In genomic region chr22:36998620-36999351, GRCh38 we compare ENCODE assay signal across 11 cellular contexts. TPM values are rescaled to one million over a fixed set of nuclear protein-coding genes. Genes with fewer than 3 reads are reported as not detected.
DNase-seq lines count a peak whose midpoint lies in the region; ATAC-seq, FAIRE-seq and TF ChIP-seq lines count a peak whose summit lies in the region.
"Had no signal": no experiment of that assay in that cellular context is flagged by ENCODE, and none has a peak within 500 bp of the region (broad histone marks: within the 10 kb centered on the region; RNA-seq: fewer than 3 reads in every experiment).

No MANE protein-coding gene starts in this region.

- H2BK120ac ChIP-seq in mesenchymal stem cell (ENCODE audit: low read depth, low read length): no peak overlapping the region

- H2BK5ac ChIP-seq in mesenchymal stem cell (ENCODE audit: low read depth, low read length, poor library complexity, severe bottlenecking): no peak overlapping the region

- TF ChIP-seq CTCF in K562 (IDR thresholded peaks at IDR 0.05 in 2 of 3, conservative IDR thresholded peaks at IDR 0.05 in 1 of 3; ENCODE audit: insufficient read depth in 2 of 3, low read depth in 1 of 3, low read length in 3 of 3): peak; percentile 35 to 37 (median 37); a peak in 4 of 6 replicates
- no peak for TF ChIP-seq CTCF in omental fat pad (IDR thresholded peaks at IDR 0.05)
- no peak for TF ChIP-seq CTCF in coronary artery (IDR thresholded peaks at IDR 0.05)

- no peak overlapping the region for H2BK12ac ChIP-seq in mesenchymal stem cell (ENCODE audit: low read length in 2 of 2)

- no peaks in the 10 kb centered on the region; a peak in 1 of 5 replicates for H3K27me3 ChIP-seq in K562 (ENCODE audit: control insufficient read depth in 2 of 2, insufficient read depth in 2 of 2, low read length in 2 of 2)
- H3K27me3 ChIP-seq in mesenchymal stem cell (ENCODE audit: control insufficient read depth in 1 of 2, insufficient read depth in 1 of 2, low read length in 2 of 2): peaks cover 49 to 68% of the 10 kb centered on the region in 2 experiments

- ATAC-seq in K562: peak; percentile 81
- no peak for ATAC-seq in omental fat pad (ENCODE audit: low FRiP score)
- no peak for ATAC-seq in GM21717 (IDR thresholded peaks at IDR 0.05; ENCODE audit: unreplicated experiment)

- no peak overlapping the region for H3K27ac ChIP-seq in K562 (ENCODE audit: extremely low read depth, low read depth, low read length)
- H3K27ac ChIP-seq in mesenchymal stem cell (ENCODE audit: low read length, poor library complexity, severe bottlenecking): no peak overlapping the region
- no peak overlapping the region for H3K27ac ChIP-seq in coronary artery

- no peak overlapping the region for H3K4ac ChIP-seq in mesenchymal stem cell (ENCODE audit: low read depth in 1 of 2, low read length in 2 of 2)

- H2BK15ac ChIP-seq in mesenchymal stem cell (ENCODE audit: low read depth, poor library complexity, severe bottlenecking): no peak overlapping the region

- H2AFZ ChIP-seq in K562 (ENCODE audit: low read depth, low read length): peak overlapping the region; percentile 72
- no peak overlapping the region for H2AFZ ChIP-seq in mesenchymal stem cell (ENCODE audit: low read depth, low read length)

- H3K79me2 ChIP-seq in K562 (ENCODE audit: control insufficient read depth, insufficient read depth, low read length): no peaks in the 10 kb centered on the region

- TF ChIP-seq POLR2A in K562 (conservative IDR thresholded peaks at IDR 0.05): no peak

- TF ChIP-seq EP300 in K562 (IDR thresholded peaks at IDR 0.05; ENCODE audit: low read length): no peak

- H3K9me3 ChIP-seq in K562 (replicated peaks; ENCODE audit: control insufficient read depth, insufficient read depth, low read depth, low read length) (no peaks in the 10 kb centered on the region), mesenchymal stem cell (ENCODE audit: control insufficient read depth, low read length) (no peaks in the 10 kb centered on the region)

- H3K79me1 ChIP-seq in mesenchymal stem cell (replicated peaks; ENCODE audit: low read length, poor library complexity, severe bottlenecking): no peaks in the 10 kb centered on the region

- H3K9me1 ChIP-seq in K562 (ENCODE audit: control insufficient read depth, insufficient read depth, low read length): no peaks in the 10 kb centered on the region

- H3K9ac ChIP-seq in K562 (ENCODE audit: insufficient read depth in 1 of 2, low read depth in 2 of 2, low read length in 2 of 2) (no peak overlapping the region), mesenchymal stem cell (ENCODE audit: low read length) (no peak overlapping the region)

- TF ChIP-seq RAD21 in K562 (CRISPR knock-in tag; conservative IDR thresholded peaks at IDR 0.05 in 1 of 2, IDR thresholded peaks at IDR 0.05 in 1 of 2): no peak

- H3K14ac ChIP-seq in mesenchymal stem cell (ENCODE audit: low read length in 2 of 2): no peak overlapping the region

- H3K18ac ChIP-seq in mesenchymal stem cell (ENCODE audit: low read depth in 1 of 2, low read length in 2 of 2): no peak overlapping the region

- 34% methylated on average over 7 of the region's 9 CpGs for WGBS in K562 (ENCODE audit: insufficient coverage, low coverage, missing lambda C conversion rate)
- 60% methylated on average over 9 of the region's 9 CpGs for WGBS in mesenchymal stem cell

- intact Hi-C loops in K562 (cut with micrococcal nuclease): no loop called here

- FAIRE-seq in K562 (lab: Jason Lieb, UNC): no peak

- no peak overlapping the region for H4K91ac ChIP-seq in mesenchymal stem cell (ENCODE audit: low read length)

- in situ Hi-C loops in K562 (cut with MboI): no loop called here

- H4K8ac ChIP-seq in mesenchymal stem cell (ENCODE audit: low read length): no peak overlapping the region

- POLR2A ChIA-PET in K562 (lab: Yijun Ruan, JAX): interaction anchor here (0.8 to 1.3 kb wide), 4 partner anchors 11 to 17 kb away, joined by 3 read pairs; no protein-coding TSS in a partner anchor

- H4K20me1 ChIP-seq in K562 (replicated peaks; ENCODE audit: control insufficient read depth, insufficient read depth, low read length): no peaks in the 10 kb centered on the region

- H3K4me1 ChIP-seq in K562 (replicated peaks in 1 of 2; ENCODE audit: control insufficient read depth in 2 of 2, insufficient read depth in 2 of 2, low read length in 2 of 2): peaks cover 2 to 8% of the 10 kb centered on the region in 2 experiments; a peak in 3 of 5 replicates
- H3K4me1 ChIP-seq in mesenchymal stem cell (ENCODE audit: control insufficient read depth, insufficient read depth, low read depth, low read length): no peaks in the 10 kb centered on the region

- DNase-seq in DMS 273 (lab: John Stamatoyannopoulos, UW; ENCODE audit: unreplicated experiment) (peak; percentile 8), DMS 273 treated with DMSO at 0.1 percent for 48 hours (lab: John Stamatoyannopoulos, UW) (no peak), LHCN-M2 (ENCODE audit: low read depth) (peak; percentile 22), K562 (ENCODE audit: extremely low read depth in 1 of 4, low spot score in 3 of 4) (no peak), omental fat pad (ENCODE audit: low spot score) (peak; percentile 15), mesenchymal stem cell (no peak), coronary artery (ENCODE audit: low spot score) (no peak)
- DNase-seq: 8988T, left ventricle myocardium superior, NCI-H2081 treated with DMSO at 0.1 percent for 48 hours had no signal

- H3K36me3 ChIP-seq in K562 (ENCODE audit: control insufficient read depth, insufficient read depth, low read length): no peaks in the 10 kb centered on the region
- H3K36me3 ChIP-seq in mesenchymal stem cell (ENCODE audit: control insufficient read depth in 1 of 2, insufficient read depth in 2 of 2, low read depth in 1 of 2, low read length in 2 of 2): no peaks in the 10 kb centered on the region

- H3K23ac ChIP-seq in mesenchymal stem cell (ENCODE audit: low read length in 2 of 2): no peak overlapping the region

- BruUV-seq in K562 (replicated peaks; lab: Mats Ljungman, UMichigan): no TSS peak

- H3K4me2 ChIP-seq in K562 (ENCODE audit: insufficient read depth, low read length) (no peak overlapping the region), mesenchymal stem cell (ENCODE audit: low read length, poor library complexity, severe bottlenecking) (no peak overlapping the region)

- H2AK5ac ChIP-seq in mesenchymal stem cell (ENCODE audit: low read length, severe bottlenecking): no peak overlapping the region

- CTCF ChIA-PET in K562 (lab: Yijun Ruan, JAX; ENCODE audit: low intra/inter-chr PET ratio): interaction anchor here (1.1 kb wide), 1 partner anchor 18 kb away, joined by 4 read pairs; no protein-coding TSS in a partner anchor

- no peak overlapping the region for H3K4me3 ChIP-seq in K562
- H3K4me3 ChIP-seq in mesenchymal stem cell (ENCODE audit: insufficient read depth in 1 of 2, low read depth in 1 of 2, low read length in 2 of 2): no peak overlapping the region
- no peak overlapping the region for H3K4me3 ChIP-seq in coronary artery

RNA-seq across cellular contexts. Expression of gene TST, which starts 20.5 kb away (rescaled TPM):
- total RNA-seq in LHCN-M2 (2014; rRNA removed) (17.6 and 18.4 TPM in 2 replicates), K562 (2014; rRNA removed) (26.7 and 26.9 TPM in 2 replicates), K562 (2014; rRNA removed; fragmentation: Illumina TruSeq; extraction: Trizol) (4.1 and 5.7 TPM in 2 replicates), K562 (2015; rRNA removed; fragmentation: Illumina TruSeq; extraction: Trizol) (12.4 and 13.1 TPM in 2 replicates), K562 (2021) (23.1 and 23.8 TPM in 2 replicates), omental fat pad (100 to 1,000 TPM in 1 of 4 donors, 10 to 100 TPM in 3; 45.4 to 141 (median 78.0) TPM)
- polyA plus RNA-seq in LHCN-M2 (2012): 16.0 TPM
- 2.6 and 16.9 TPM in 2 replicates for total RNA-seq in K562 (2011; cell fraction: chromatin; rRNA removed; ENCODE audit: low replicate concordance)
- total RNA-seq in K562 (2011; cell fraction: nucleolus; rRNA removed): 23.8 and 27.2 TPM in 2 replicates
- 7.9 and 8.0 TPM in 2 replicates for total RNA-seq in K562 (2011; cell fraction: nucleoplasm; rRNA removed)
- polyA plus RNA-seq in K562 (2011; rRNA removed) (14.0 and 18.6 TPM in 2 replicates), K562 (2014; fragmentation: Illumina TruSeq; extraction: Trizol) (7.7 and 14.4 TPM in 2 replicates), K562 (2014; fragmentation: Nextera tagmentation; extraction: Ambion mirVana) (1 to 10 TPM; 1.4 to 4.3 TPM), K562 (2014; rRNA removed) (19.7 and 26.1 TPM in 2 replicates)
- 23.0 and 51.6 TPM in 2 replicates for polyA plus RNA-seq in K562 (2011; cell fraction: cytosol; rRNA removed)
- polyA plus RNA-seq in K562 (2011; cell fraction: nucleus; rRNA removed): 10.6 and 13.0 TPM in 2 replicates
- polyA plus RNA-seq in K562 (2012): 13.1 and 24.0 TPM in 2 replicates
- polyA minus RNA-seq in K562 (2011; rRNA and poly(A)+ RNA removed): 4.4 and 5.5 TPM in 2 replicates
- polyA minus RNA-seq in K562 (2011; cell fraction: cytosol; rRNA and poly(A)+ RNA removed): 10.1 and 12.3 TPM in 2 replicates
- 13.2 and 18.7 TPM in 2 replicates for polyA minus RNA-seq in K562 (2011; cell fraction: nucleus; rRNA and poly(A)+ RNA removed)
- 38.9 TPM for polyA plus RNA-seq in mesenchymal stem cell (2013, experiment 1 of 2)
- polyA plus RNA-seq in mesenchymal stem cell (2013, experiment 2 of 2): 40.6 TPM

RNA-seq across cellular contexts. Expression of gene MPST, which starts 20.8 kb away (rescaled TPM):
- total RNA-seq in LHCN-M2 (2014; rRNA removed) (46.4 and 61.3 TPM in 2 replicates), K562 (2014; rRNA removed) (104 and 117 TPM in 2 replicates), K562 (2014; rRNA removed; fragmentation: Illumina TruSeq; extraction: Trizol) (6.7 and 8.1 TPM in 2 replicates), K562 (2015; rRNA removed; fragmentation: Illumina TruSeq; extraction: Trizol) (24.3 and 25.3 TPM in 2 replicates), K562 (2021) (66.8 and 68.2 TPM in 2 replicates), omental fat pad (100 to 1,000 TPM in 3 of 4 donors, 10 to 100 TPM in 1; 73.9 to 193 (median 145) TPM)
- polyA plus RNA-seq in LHCN-M2 (2012): 28.6 TPM
- 23.7 and 51.5 TPM in 2 replicates for total RNA-seq in K562 (2011; cell fraction: chromatin; rRNA removed; ENCODE audit: low replicate concordance)
- total RNA-seq in K562 (2011; cell fraction: nucleolus; rRNA removed): 38.4 and 40.9 TPM in 2 replicates
- total RNA-seq in K562 (2011; cell fraction: nucleoplasm; rRNA removed): 34.5 and 45.6 TPM in 2 replicates
- polyA plus RNA-seq in K562 (2011; rRNA removed) (24.8 and 34.6 TPM in 2 replicates), K562 (2014; fragmentation: Illumina TruSeq; extraction: Trizol) (11.2 and 24.8 TPM in 2 replicates), K562 (2014; fragmentation: Nextera tagmentation; extraction: Ambion mirVana) (1 to 10 TPM in 1 of 2 experiments, under 1 TPM in 1; 0.65 to 1.3 TPM), K562 (2014; rRNA removed) (78.5 and 88.1 TPM in 2 replicates)
- polyA plus RNA-seq in K562 (2011; cell fraction: cytosol; rRNA removed): 49.5 and 189 TPM in 2 replicates
- 50.2 and 71.7 TPM in 2 replicates for polyA plus RNA-seq in K562 (2011; cell fraction: nucleus; rRNA removed)
- 35.2 and 62.2 TPM in 2 replicates for polyA plus RNA-seq in K562 (2012)
- 8.4 and 10.2 TPM in 2 replicates for polyA minus RNA-seq in K562 (2011; rRNA and poly(A)+ RNA removed)
- polyA minus RNA-seq in K562 (2011; cell fraction: cytosol; rRNA and poly(A)+ RNA removed): 22.6 and 34.3 TPM in 2 replicates
- 12.7 and 15.7 TPM in 2 replicates for polyA minus RNA-seq in K562 (2011; cell fraction: nucleus; rRNA and poly(A)+ RNA removed)
- polyA plus RNA-seq in mesenchymal stem cell (2013, experiment 1 of 2): 81.0 TPM
- polyA plus RNA-seq in mesenchymal stem cell (2013, experiment 2 of 2): 80.4 TPM

RNA-seq across cellular contexts. Expression of gene KCTD17, which starts 52.8 kb away (rescaled TPM):
- 34.0 and 35.1 TPM in 2 replicates for total RNA-seq in LHCN-M2 (2014; rRNA removed)
- polyA plus RNA-seq in LHCN-M2 (2012): 33.1 TPM
- 1.3 and 3.4 TPM in 2 replicates for total RNA-seq in K562 (2011; cell fraction: chromatin; rRNA removed; ENCODE audit: low replicate concordance)
- 0.66 and 2.0 TPM in 2 replicates for total RNA-seq in K562 (2011; cell fraction: nucleolus; rRNA removed)
- 1.2 and 2.7 TPM in 2 replicates for total RNA-seq in K562 (2011; cell fraction: nucleoplasm; rRNA removed)
- total RNA-seq in K562 (2014; rRNA removed): 0.41 TPM in 2 replicates
- total RNA-seq in K562 (2014; rRNA removed; fragmentation: Illumina TruSeq; extraction: Trizol): 0.44 TPM in 1 of 2 replicates, not detected in the other
- total RNA-seq in K562 (2015; rRNA removed; fragmentation: Illumina TruSeq; extraction: Trizol): 0.22 TPM in 1 of 2 replicates, not detected in the other
- 0.49 and 0.67 TPM in 2 replicates for total RNA-seq in K562 (2021)
- polyA plus RNA-seq in K562 (2011; rRNA removed): 0.64 and 1.1 TPM in 2 replicates
- polyA plus RNA-seq in K562 (2011; cell fraction: cytosol; rRNA removed): 0.82 and 1.1 TPM in 2 replicates
- polyA plus RNA-seq in K562 (2011; cell fraction: nucleus; rRNA removed): 2.6 and 3.6 TPM in 2 replicates
- 0.34 and 0.82 TPM in 2 replicates for polyA plus RNA-seq in K562 (2012)
- polyA plus RNA-seq in K562 (2014; fragmentation: Illumina TruSeq; extraction: Trizol): 0.21 and 0.51 TPM in 2 replicates
- not detected for polyA plus RNA-seq in K562 (2014; fragmentation: Nextera tagmentation; extraction: Ambion mirVana)
- polyA plus RNA-seq in K562 (2014; rRNA removed): 0.70 and 0.90 TPM in 2 replicates
- 0.39 and 0.70 TPM in 2 replicates for polyA minus RNA-seq in K562 (2011; rRNA and poly(A)+ RNA removed)
- polyA minus RNA-seq in K562 (2011; cell fraction: cytosol; rRNA and poly(A)+ RNA removed): not detected in 2 replicates
- 0.40 and 1.2 TPM in 2 replicates for polyA minus RNA-seq in K562 (2011; cell fraction: nucleus; rRNA and poly(A)+ RNA removed)
- total RNA-seq in omental fat pad: 10 to 100 TPM in 1 of 4 donors, 1 to 10 TPM in 3; 6.2 to 17.3 (median 8.3) TPM
- 17.9 TPM for polyA plus RNA-seq in mesenchymal stem cell (2013, experiment 1 of 2)
- polyA plus RNA-seq in mesenchymal stem cell (2013, experiment 2 of 2): 20.1 TPM

Comparison
In these comparisons a context has a peak if more than half of its experiments do, and no peak if none do; other contexts are left out.
1. DNase-seq: peak in DMS 273 (single experiment), LHCN-M2 (single experiment) and omental fat pad (single experiment); none in DMS 273 treated with DMSO at 0.1 percent for 48 hours (single experiment), K562 (0 of 4), mesenchymal stem cell (single experiment) and coronary artery (single experiment).
2. CTCF ChIP-seq: peak in K562 (3 of 3); none in omental fat pad (0 of 3) and coronary artery (single experiment).